In the genomic region with DNA sequence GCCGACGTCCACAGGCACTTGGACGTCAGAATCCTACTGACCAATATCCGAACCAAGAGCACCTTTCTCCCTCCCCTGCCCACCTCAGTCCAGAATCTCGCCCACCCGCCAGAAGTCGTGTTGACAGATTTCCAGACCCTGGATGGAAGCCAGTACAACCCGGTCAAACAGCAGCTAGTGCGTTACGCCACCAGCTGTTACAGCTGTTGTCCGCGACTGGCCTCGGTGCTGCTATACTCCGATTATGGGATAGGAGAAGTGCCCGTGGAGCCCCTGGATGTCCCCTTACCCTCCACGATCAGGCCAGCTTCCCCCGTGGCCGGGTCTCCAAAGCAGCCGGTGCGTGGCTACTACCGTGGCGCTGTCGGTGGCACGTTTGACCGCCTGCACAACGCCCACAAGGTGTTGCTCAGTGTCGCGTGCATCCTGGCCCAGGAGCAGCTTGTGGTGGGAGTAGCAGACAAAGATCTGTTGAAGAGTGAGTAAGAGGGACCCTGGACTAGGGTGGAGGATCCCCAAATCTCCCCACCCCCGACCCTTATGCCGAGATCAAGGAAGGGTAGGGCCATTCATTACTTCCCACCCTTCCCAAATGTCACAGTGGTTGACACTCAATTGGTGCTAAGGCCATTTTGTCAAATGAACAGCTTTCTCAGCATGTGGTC, we compare ENCODE assay signal across 8 cellular contexts. TPM values are rescaled to one million over a fixed set of nuclear protein-coding genes. Genes with fewer than 3 reads are reported as not detected.
DNase-seq lines count a peak whose midpoint lies in the region; TF ChIP-seq lines count a peak whose summit lies in the region.

No MANE protein-coding gene starts in this region.

- no peaks in the 10 kb centered on the region for H3K27me3 ChIP-seq in SJCRH30
- H3K27me3 ChIP-seq in sigmoid colon: no peaks in the 10 kb centered on the region

- H3K9me3 ChIP-seq in SJCRH30 (replicated peaks) (no peaks in the 10 kb centered on the region), sigmoid colon (no peaks in the 10 kb centered on the region)

- DNase-seq in SJCRH30: peak; percentile 38 to 42
- DNase-seq in fibroblast of pulmonary artery (ENCODE audit: low read depth): peak; percentile 40
- no peak for DNase-seq in sigmoid colon
- no peak for DNase-seq in NCI-H2196 (lab: John Stamatoyannopoulos, UW; ENCODE audit: unreplicated experiment)
- no peak for DNase-seq in activated effector memory CD4-positive, alpha-beta T cell treated with anti-CD3 and anti-CD28 coated beads, Interleukin-2, amount 50 U/mL, for 16 hours
- no peak for DNase-seq in NCI-H2081 treated with DMSO at 0.1 percent for 48 hours (lab: John Stamatoyannopoulos, UW)
- no peak for DNase-seq in cortex of kidney (lab: John Stamatoyannopoulos, UW)

- H3K4me3 ChIP-seq in SJCRH30 (peak overlapping the region; percentile 70), fibroblast of pulmonary artery (replicated peaks; ENCODE audit: low read depth, low read length) (peak overlapping the region; percentile 78), sigmoid colon (peak overlapping the region; percentile 67 to 95 (median 80))

- H3K36me3 ChIP-seq in SJCRH30: peaks cover 13% of the 10 kb centered on the region
- peaks cover 7 to 24% (median 18%) of the 10 kb centered on the region in 4 donors for H3K36me3 ChIP-seq in sigmoid colon

- H3K4me1 ChIP-seq in SJCRH30 (peaks cover 5% of the 10 kb centered on the region; the same call in 1 of the 2 replicates), sigmoid colon (peaks cover 0 to 50% (median 46%) of the 10 kb centered on the region in 4 donors)

- 17 to 51% methylated on average over 30 of the region's 30 CpGs for WGBS in sigmoid colon, 2 donors

- TF ChIP-seq POLR2A in GM19193 (IDR thresholded peaks at IDR 0.05; ENCODE audit: extremely low read depth, insufficient read depth, insufficient read length) (peak; percentile 16), sigmoid colon (IDR thresholded peaks at IDR 0.05) (no peak)

- TF ChIP-seq CTCF in fibroblast of pulmonary artery (IDR thresholded peaks at IDR 0.05; ENCODE audit: low read length, missing control alignments) (no peak), sigmoid colon (IDR thresholded peaks at IDR 0.05) (no peak)

- intact Hi-C loops in sigmoid colon (cut with DNase I): no loop called here

- H3K27ac ChIP-seq in SJCRH30 (peak overlapping the region; percentile 66), sigmoid colon (peak overlapping the region; percentile 81 to 90 (median 86))

- no peak for TF ChIP-seq EP300 in sigmoid colon (IDR thresholded peaks at IDR 0.05)

RNA-seq across cellular contexts. Expression of a gene that starts 1.0 kb away (rescaled TPM):
- 33.7 and 36.3 TPM in 2 replicates for total RNA-seq in SJCRH30 (2014; rRNA removed; shearing (Covaris generic))
- 10 to 100 TPM; 14.3 to 17.5 (median 16.3) TPM for total RNA-seq in sigmoid colon
- 10 to 100 TPM; 48.0 to 98.9 (median 80.7) TPM for polyA plus RNA-seq in sigmoid colon

RNA-seq across cellular contexts. Expression of a gene that starts 3.9 kb away (rescaled TPM):
- 44.5 and 48.4 TPM in 2 replicates for total RNA-seq in SJCRH30 (2014; rRNA removed; shearing (Covaris generic))
- 10 to 100 TPM; 24.7 to 50.5 (median 30.8) TPM for total RNA-seq in sigmoid colon
- polyA plus RNA-seq in sigmoid colon: 100 to 1,000 TPM in 1 of 3 donors, 10 to 100 TPM in 2; 77.1 to 129 (median 97.9) TPM

RNA-seq across cellular contexts. Expression of a gene that starts 10.3 kb away (rescaled TPM):
- 0.73 and 0.76 TPM in 2 replicates for total RNA-seq in SJCRH30 (2014; rRNA removed; shearing (Covaris generic))
- 1 to 10 TPM in 2 of 4 donors, under 1 TPM in 2; 0.16 to 5.3 (median 0.86) TPM for total RNA-seq in sigmoid colon
- 1 to 10 TPM; 1.2 to 1.7 (median 1.4) TPM for polyA plus RNA-seq in sigmoid colon

RNA-seq across cellular contexts. Expression of a gene that starts 14.6 kb away (rescaled TPM):
- 23.8 and 29.7 TPM in 2 replicates for total RNA-seq in SJCRH30 (2014; rRNA removed; shearing (Covaris generic))
- 10 to 100 TPM in 1 of 4 donors, 1 to 10 TPM in 3; 4.6 to 10.3 (median 5.7) TPM for total RNA-seq in sigmoid colon
- 1 to 10 TPM; 2.3 to 5.8 (median 2.4) TPM for polyA plus RNA-seq in sigmoid colon

RNA-seq across cellular contexts. Expression of a gene that starts 26.9 kb away (rescaled TPM):
- total RNA-seq in SJCRH30 (2014; rRNA removed; shearing (Covaris generic)): 20.6 and 22.2 TPM in 2 replicates
- total RNA-seq in sigmoid colon: 10 to 100 TPM; 35.2 to 52.6 (median 45.0) TPM
- 10 to 100 TPM in 2 of 3 donors, 1 to 10 TPM in 1; 9.7 to 33.2 (median 12.6) TPM for polyA plus RNA-seq in sigmoid colon

Comparison
In these comparisons a context has a peak if more than half of its experiments do, and no peak if none do; other contexts are left out.
1. DNase-seq: peak in SJCRH30 (2 of 2) and fibroblast of pulmonary artery (single experiment); none in sigmoid colon (single experiment), NCI-H2196 (single experiment), activated effector memory CD4-positive, alpha-beta T cell treated with anti-CD3 and anti-CD28 coated beads, Interleukin-2, amount 50 U/mL, for 16 hours (single experiment), NCI-H2081 treated with DMSO at 0.1 percent for 48 hours (single experiment) and cortex of kidney (single experiment).
2. Peak in every context shown above with its lines, with median percentiles within 50 percentile points of each other: H3K4me3 ChIP-seq.